1 cellular context compared by ENCODE assay signal in the genomic region with DNA sequence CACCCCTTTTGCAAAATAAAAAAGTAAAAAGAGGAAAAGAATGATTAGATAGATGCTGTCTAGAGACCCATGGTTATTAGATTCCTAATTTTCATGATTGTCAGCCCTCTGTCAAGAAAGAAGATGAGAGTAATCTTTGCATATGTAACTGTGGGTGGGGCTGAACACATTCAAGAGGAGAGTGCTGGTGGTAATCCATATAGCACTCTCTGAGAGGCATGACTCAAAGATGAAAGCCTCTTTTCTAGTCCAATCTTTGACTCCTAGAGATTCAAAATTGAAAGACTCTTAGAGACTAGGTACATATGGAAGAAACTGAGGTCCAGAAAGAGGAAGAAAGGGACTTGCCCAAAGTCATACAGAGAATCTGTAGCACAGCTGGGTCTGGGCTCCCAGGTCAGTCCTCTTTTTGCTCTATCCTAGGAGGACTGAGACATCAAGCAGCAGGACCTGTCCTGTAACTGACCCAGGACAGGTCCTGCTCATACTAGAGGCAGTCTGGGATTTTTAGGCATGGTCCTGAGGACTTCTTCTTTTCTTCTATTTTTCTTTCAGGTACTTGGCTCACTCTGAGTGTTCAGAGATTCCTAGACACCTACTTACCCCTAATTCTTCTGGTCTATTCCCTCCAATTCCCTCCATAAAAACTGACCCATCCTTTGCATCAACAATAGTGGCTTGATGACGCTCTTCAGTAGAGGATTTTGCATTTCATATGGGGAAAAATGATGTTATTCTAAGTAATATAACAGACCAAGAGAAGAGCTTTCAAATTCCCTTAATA.
TF ChIP-seq lines count a peak whose summit lies in the region.

No MANE protein-coding gene starts in this region.

TF ChIP-seq in HepG2, 621 proteins besides CTCF, POLR2A, EP300 and RAD21:
- TF ChIP-seq, protein P1, sequence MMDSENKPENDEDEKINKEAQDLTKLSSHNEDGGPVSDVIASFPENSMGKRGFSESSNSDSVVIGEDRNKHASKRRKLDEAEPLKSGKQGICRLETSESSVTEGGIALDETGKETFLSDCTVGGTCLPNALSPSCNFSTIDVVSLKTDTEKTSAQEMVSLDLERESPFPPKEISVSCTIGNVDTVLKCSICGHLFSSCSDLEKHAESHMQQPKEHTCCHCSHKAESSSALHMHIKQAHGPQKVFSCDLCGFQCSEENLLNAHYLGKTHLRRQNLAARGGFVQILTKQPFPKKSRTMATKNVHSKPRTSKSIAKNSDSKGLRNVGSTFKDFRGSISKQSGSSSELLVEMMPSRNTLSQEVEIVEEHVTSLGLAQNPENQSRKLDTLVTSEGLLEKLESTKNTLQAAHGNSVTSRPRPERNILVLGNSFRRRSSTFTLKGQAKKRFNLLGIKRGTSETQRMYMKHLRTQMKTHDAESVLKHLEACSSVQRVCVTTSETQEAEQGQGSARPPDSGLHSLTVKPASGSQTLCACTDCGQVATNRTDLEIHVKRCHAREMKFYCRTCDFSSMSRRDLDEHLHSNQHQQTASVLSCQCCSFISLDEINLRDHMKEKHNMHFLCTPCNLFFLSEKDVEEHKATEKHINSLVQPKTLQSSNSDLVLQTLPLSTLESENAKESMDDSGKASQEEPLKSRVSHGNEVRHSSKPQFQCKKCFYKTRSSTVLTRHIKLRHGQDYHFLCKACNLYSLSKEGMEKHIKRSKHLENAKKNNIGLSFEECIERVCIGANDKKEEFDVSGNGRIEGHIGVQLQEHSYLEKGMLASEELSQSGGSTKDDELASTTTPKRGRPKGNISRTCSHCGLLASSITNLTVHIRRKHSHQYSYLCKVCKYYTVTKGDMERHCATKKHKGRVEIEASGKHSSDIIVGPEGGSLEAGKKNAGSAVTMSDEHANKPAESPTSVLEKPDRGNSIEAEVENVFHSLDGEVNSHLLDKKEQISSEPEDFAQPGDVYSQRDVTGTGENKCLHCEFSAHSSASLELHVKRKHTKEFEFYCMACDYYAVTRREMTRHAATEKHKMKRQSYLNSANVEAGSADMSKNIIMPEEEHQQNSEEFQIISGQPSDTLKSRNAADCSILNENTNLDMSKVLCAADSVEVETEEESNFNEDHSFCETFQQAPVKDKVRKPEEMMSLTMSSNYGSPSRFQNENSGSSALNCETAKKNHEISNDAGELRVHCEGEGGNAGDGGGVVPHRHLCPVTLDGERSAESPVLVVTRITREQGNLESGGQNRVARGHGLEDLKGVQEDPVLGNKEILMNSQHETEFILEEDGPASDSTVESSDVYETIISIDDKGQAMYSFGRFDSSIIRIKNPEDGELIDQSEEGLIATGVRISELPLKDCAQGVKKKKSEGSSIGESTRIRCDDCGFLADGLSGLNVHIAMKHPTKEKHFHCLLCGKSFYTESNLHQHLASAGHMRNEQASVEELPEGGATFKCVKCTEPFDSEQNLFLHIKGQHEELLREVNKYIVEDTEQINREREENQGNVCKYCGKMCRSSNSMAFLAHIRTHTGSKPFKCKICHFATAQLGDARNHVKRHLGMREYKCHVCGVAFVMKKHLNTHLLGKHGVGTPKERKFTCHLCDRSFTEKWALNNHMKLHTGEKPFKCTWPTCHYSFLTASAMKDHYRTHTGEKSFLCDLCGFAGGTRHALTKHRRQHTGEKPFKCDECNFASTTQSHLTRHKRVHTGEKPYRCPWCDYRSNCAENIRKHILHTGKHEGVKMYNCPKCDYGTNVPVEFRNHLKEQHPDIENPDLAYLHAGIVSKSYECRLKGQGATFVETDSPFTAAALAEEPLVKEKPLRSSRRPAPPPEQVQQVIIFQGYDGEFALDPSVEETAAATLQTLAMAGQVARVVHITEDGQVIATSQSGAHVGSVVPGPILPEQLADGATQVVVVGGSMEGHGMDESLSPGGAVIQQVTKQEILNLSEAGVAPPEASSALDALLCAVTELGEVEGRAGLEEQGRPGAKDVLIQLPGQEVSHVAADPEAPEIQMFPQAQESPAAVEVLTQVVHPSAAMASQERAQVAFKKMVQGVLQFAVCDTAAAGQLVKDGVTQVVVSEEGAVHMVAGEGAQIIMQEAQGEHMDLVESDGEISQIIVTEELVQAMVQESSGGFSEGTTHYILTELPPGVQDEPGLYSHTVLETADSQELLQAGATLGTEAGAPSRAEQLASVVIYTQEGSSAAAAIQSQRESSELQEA (CRISPR knock-in tag; IDR thresholded peaks at IDR 0.05; ENCODE audit: not compliant biosample characterization), result no peak
- TF ChIP-seq ZNF781 (CRISPR knock-in tag; IDR thresholded peaks at IDR 0.05; ENCODE audit: borderline replicate concordance, not compliant biosample characterization), result no peak
- no peak for TF ChIP-seq ZKSCAN1 (IDR thresholded peaks at IDR 0.05; ENCODE audit: low read length)
- TF ChIP-seq, protein P2, sequence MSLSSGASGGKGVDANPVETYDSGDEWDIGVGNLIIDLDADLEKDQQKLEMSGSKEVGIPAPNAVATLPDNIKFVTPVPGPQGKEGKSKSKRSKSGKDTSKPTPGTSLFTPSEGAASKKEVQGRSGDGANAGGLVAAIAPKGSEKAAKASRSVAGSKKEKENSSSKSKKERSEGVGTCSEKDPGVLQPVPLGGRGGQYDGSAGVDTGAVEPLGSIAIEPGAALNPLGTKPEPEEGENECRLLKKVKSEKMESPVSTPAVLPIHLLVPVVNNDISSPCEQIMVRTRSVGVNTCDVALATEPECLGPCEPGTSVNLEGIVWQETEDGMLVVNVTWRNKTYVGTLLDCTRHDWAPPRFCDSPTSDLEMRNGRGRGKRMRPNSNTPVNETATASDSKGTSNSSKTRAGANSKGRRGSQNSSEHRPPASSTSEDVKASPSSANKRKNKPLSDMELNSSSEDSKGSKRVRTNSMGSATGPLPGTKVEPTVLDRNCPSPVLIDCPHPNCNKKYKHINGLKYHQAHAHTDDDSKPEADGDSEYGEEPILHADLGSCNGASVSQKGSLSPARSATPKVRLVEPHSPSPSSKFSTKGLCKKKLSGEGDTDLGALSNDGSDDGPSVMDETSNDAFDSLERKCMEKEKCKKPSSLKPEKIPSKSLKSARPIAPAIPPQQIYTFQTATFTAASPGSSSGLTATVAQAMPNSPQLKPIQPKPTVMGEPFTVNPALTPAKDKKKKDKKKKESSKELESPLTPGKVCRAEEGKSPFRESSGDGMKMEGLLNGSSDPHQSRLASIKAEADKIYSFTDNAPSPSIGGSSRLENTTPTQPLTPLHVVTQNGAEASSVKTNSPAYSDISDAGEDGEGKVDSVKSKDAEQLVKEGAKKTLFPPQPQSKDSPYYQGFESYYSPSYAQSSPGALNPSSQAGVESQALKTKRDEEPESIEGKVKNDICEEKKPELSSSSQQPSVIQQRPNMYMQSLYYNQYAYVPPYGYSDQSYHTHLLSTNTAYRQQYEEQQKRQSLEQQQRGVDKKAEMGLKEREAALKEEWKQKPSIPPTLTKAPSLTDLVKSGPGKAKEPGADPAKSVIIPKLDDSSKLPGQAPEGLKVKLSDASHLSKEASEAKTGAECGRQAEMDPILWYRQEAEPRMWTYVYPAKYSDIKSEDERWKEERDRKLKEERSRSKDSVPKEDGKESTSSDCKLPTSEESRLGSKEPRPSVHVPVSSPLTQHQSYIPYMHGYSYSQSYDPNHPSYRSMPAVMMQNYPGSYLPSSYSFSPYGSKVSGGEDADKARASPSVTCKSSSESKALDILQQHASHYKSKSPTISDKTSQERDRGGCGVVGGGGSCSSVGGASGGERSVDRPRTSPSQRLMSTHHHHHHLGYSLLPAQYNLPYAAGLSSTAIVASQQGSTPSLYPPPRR (CRISPR knock-in tag; IDR thresholded peaks at IDR 0.05; ENCODE audit: borderline replicate concordance), result no peak
- no peak for TF ChIP-seq ZNF326 (CRISPR knock-in tag; IDR thresholded peaks at IDR 0.05; ENCODE audit: borderline replicate concordance)
- TF ChIP-seq, protein P3, sequence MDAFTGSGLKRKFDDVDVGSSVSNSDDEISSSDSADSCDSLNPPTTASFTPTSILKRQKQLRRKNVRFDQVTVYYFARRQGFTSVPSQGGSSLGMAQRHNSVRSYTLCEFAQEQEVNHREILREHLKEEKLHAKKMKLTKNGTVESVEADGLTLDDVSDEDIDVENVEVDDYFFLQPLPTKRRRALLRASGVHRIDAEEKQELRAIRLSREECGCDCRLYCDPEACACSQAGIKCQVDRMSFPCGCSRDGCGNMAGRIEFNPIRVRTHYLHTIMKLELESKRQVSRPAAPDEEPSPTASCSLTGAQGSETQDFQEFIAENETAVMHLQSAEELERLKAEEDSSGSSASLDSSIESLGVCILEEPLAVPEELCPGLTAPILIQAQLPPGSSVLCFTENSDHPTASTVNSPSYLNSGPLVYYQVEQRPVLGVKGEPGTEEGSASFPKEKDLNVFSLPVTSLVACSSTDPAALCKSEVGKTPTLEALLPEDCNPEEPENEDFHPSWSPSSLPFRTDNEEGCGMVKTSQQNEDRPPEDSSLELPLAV (CRISPR knock-in tag; conservative IDR thresholded peaks at IDR 0.05; ENCODE audit: low read depth), result no peak
- no peak for TF ChIP-seq LCORL (IDR thresholded peaks at IDR 0.05)
- no peak for TF ChIP-seq LCORL (CRISPR knock-in tag; IDR thresholded peaks at IDR 0.05)
- TF ChIP-seq WIZ (CRISPR knock-in tag; IDR thresholded peaks at IDR 0.05), result no peak
- no peak for TF ChIP-seq HMG20A (CRISPR knock-in tag; IDR thresholded peaks at IDR 0.05; ENCODE audit: borderline replicate concordance)
- TF ChIP-seq ZNF557 (CRISPR knock-in tag; IDR thresholded peaks at IDR 0.05), result no peak
- TF ChIP-seq ARNTL (CRISPR knock-in tag; IDR thresholded peaks at IDR 0.05), result no peak
- TF ChIP-seq ZNF720 (CRISPR knock-in tag; IDR thresholded peaks at IDR 0.05), result no peak
